In genomic region chr19:38262585-38263268, GRCh38 we compare ENCODE assay signal across 17 cellular contexts. TPM values are rescaled to one million over a fixed set of nuclear protein-coding genes. Genes with fewer than 3 reads are reported as not detected.
DNase-seq lines count a peak whose midpoint lies in the region; ATAC-seq, FAIRE-seq and TF ChIP-seq lines count a peak whose summit lies in the region.
"Had no signal": no experiment of that assay in that cellular context is flagged by ENCODE, and none has a peak within 500 bp of the region (broad histone marks: within the 10 kb centered on the region; RNA-seq: fewer than 3 reads in every experiment).

No MANE protein-coding gene starts in this region.

- H2BK20ac ChIP-seq in H1 (ENCODE audit: low read length), result no peak overlapping the region

- H3K79me2 ChIP-seq in H1 (ENCODE audit: control insufficient read depth in 1 of 2, insufficient read depth in 2 of 2, low read length in 2 of 2), result peaks cover 21 to 28% of the 10 kb centered on the region in 2 experiments

- H2BK5ac ChIP-seq in H1 (ENCODE audit: low read depth, low read length), result no peak overlapping the region

- no peaks in the 10 kb centered on the region for H3K9me3 ChIP-seq in H1 (ENCODE audit: insufficient read depth in 2 of 2, low read depth in 1 of 2, low read length in 1 of 2)
- H3K9me3 ChIP-seq: left lung had no signal

- H3K4me2 ChIP-seq in H1 (ENCODE audit: insufficient read depth in 1 of 2, low read depth in 2 of 2, low read length in 2 of 2), result peak overlapping the region in 1 of 2 experiments; percentile 100; a peak in 1 of 4 replicates
- H3K4me2 ChIP-seq: KMS-11 had no signal

- H3K36me3 Mint-ChIP-seq in activated CD4-positive, alpha-beta T cell treated with anti-CD3 and anti-CD28 coated beads for 36 hours (ENCODE audit: low read depth), result peaks cover 2% of the 10 kb centered on the region
- H3K36me3 Mint-ChIP-seq in stimulated activated effector memory CD8-positive, alpha-beta T cell treated with anti-CD3 and anti-CD28 coated beads, Interleukin-12 subunit alpha, Interleukin-12 subunit beta, amount 100 ng/mL, for 72 hours, result no peaks in the 10 kb centered on the region

- no peak overlapping the region for H2BK15ac ChIP-seq in H1 (ENCODE audit: low read length)

- no peak overlapping the region for H3K9ac ChIP-seq in H1 (replicated peaks in 1 of 4; ENCODE audit: extremely low read depth in 1 of 4, low read depth in 3 of 4, low read length in 3 of 4)
- H3K9ac ChIP-seq: KMS-11 had no signal

- no peak overlapping the region for H4K5ac ChIP-seq in H1 (ENCODE audit: insufficient read length, low read depth, low read length)

- H3K4me1 Mint-ChIP-seq in activated CD4-positive, alpha-beta T cell treated with anti-CD3 and anti-CD28 coated beads for 36 hours, result peaks cover 34% of the 10 kb centered on the region
- H3K4me1 Mint-ChIP-seq in stimulated activated effector memory CD8-positive, alpha-beta T cell treated with anti-CD3 and anti-CD28 coated beads, Interleukin-12 subunit alpha, Interleukin-12 subunit beta, amount 100 ng/mL, for 72 hours, result peaks cover 34% of the 10 kb centered on the region

- no peak overlapping the region for H3K56ac ChIP-seq in H1 (replicated peaks; ENCODE audit: insufficient read length, low read depth, low read length)

- peaks cover 12 to 29% (median 15%) of the 10 kb centered on the region in 4 experiments for H3K4me1 ChIP-seq in H1 (replicated peaks in 1 of 4; ENCODE audit: control insufficient read depth in 3 of 4, insufficient read depth in 4 of 4, low read length in 3 of 4)

- H3K4ac ChIP-seq in H1 (replicated peaks; ENCODE audit: insufficient read length, low read depth, low read length), result no peak overlapping the region

- H4K8ac ChIP-seq in H1 (ENCODE audit: extremely low read depth, insufficient read depth, low read length), result no peak overlapping the region

- no peak for TF ChIP-seq POLR2A in H1 (IDR thresholded peaks at IDR 0.05; ENCODE audit: control extremely low read depth in 1 of 2, low read depth in 2 of 2, low read length in 2 of 2)

- no peak overlapping the region for H4K91ac ChIP-seq in H1 (replicated peaks; ENCODE audit: insufficient read length, low read length)

- no peak overlapping the region for H3K23ac ChIP-seq in H1 (ENCODE audit: insufficient read length)

- H3K27ac ChIP-seq in H1 (ENCODE audit: low read depth, low read length), result no peak overlapping the region
- H3K27ac ChIP-seq: KMS-11 had no signal

- no peak for TF ChIP-seq RAD21 in Ishikawa (IDR thresholded peaks at IDR 0.05; ENCODE audit: low read depth)
- TF ChIP-seq RAD21 in H1 (IDR thresholded peaks at IDR 0.05 in 1 of 2, conservative IDR thresholded peaks at IDR 0.05 in 1 of 2; ENCODE audit: low read depth in 2 of 2, low read length in 2 of 2), result no peak

- no peaks in the 10 kb centered on the region for H3K9me3 Mint-ChIP-seq in activated CD4-positive, alpha-beta T cell treated with anti-CD3 and anti-CD28 coated beads for 36 hours (ENCODE audit: low read depth)
- no peaks in the 10 kb centered on the region for H3K9me3 Mint-ChIP-seq in stimulated activated effector memory CD8-positive, alpha-beta T cell treated with anti-CD3 and anti-CD28 coated beads, Interleukin-12 subunit alpha, Interleukin-12 subunit beta, amount 100 ng/mL, for 72 hours

- 92% methylated on average over 7 of the region's 7 CpGs; no CpG with 5 or more reads in 1 of the 2 experiments for WGBS in H1 (ENCODE audit: extremely low coverage in 1 of 2, insufficient coverage in 1 of 2, insufficient read length in 1 of 2, insufficient replicate concordance in 2 of 2, low coverage in 1 of 2, low lambda C conversion rate in 2 of 2, missing lambda C conversion rate in 1 of 2), 2 experiments

- no peak overlapping the region for H2AK5ac ChIP-seq in H1 (ENCODE audit: low read depth, low read length)

- no peak overlapping the region for H2AFZ ChIP-seq in H1 (ENCODE audit: low read length)

- no peak overlapping the region for H3K4me3 ChIP-seq in H1 (ENCODE audit: extremely low read depth in 1 of 4, insufficient read depth in 2 of 4, low read depth in 3 of 4, low read length in 4 of 4)

- intact Hi-C loops in activated CD4-positive, alpha-beta T cell treated with anti-CD3 and anti-CD28 coated beads for 36 hours (cut with DNase I, micrococcal nuclease), result loop anchor here (5.0 kb wide), 2 partner anchors 55 to 570 kb away; partner anchors contain the start of genes ECH1 (in 1 of the 2), KCNK6 (in 1 of the 2) and YIF1B (in 1 of the 2)

- no peak overlapping the region for H3K18ac ChIP-seq in H1 (ENCODE audit: extremely low read depth, low read length)

- H3K23me2 ChIP-seq in H1 (ENCODE audit: low read depth, low read length), result peaks cover 7% of the 10 kb centered on the region

- H3K27me3 ChIP-seq in H1 (replicated peaks in 1 of 4; ENCODE audit: control insufficient read depth in 3 of 4, extremely low read depth in 1 of 4, insufficient read depth in 3 of 4, low read length in 3 of 4), result no peaks in the 10 kb centered on the region

- peaks cover 2 to 10% of the 10 kb centered on the region in 2 experiments for H4K20me1 ChIP-seq in H1 (replicated peaks in 1 of 2; ENCODE audit: control insufficient read depth in 1 of 2, insufficient read depth in 2 of 2, low read length in 2 of 2)

- ATAC-seq in activated CD4-positive, alpha-beta T cell treated with anti-CD3 and anti-CD28 coated beads for 36 hours, result no peak
- no peak for ATAC-seq in stimulated activated effector memory CD8-positive, alpha-beta T cell treated with anti-CD3 and anti-CD28 coated beads, Interleukin-12 subunit alpha, Interleukin-12 subunit beta, amount 100 ng/mL, for 72 hours
- no peak for ATAC-seq in HG02884 (IDR thresholded peaks at IDR 0.05; ENCODE audit: unreplicated experiment)
- ATAC-seq: left lung had no signal

- no peak for DNase-seq in activated CD4-positive, alpha-beta T cell treated with anti-CD3 and anti-CD28 coated beads for 36 hours
- no peak for DNase-seq in activated CD4-positive, alpha-beta T cell treated with anti-CD3 and anti-CD28 coated beads, Interleukin-2, amount 50 U/mL, for 1 hour
- DNase-seq in H1 (ENCODE audit: low read depth in 1 of 2, low spot score in 2 of 2) (no peak), GM10248 (ENCODE audit: extremely low spot score) (no peak)
- no peak for DNase-seq in stimulated activated effector memory CD8-positive, alpha-beta T cell treated with anti-CD3 and anti-CD28 coated beads, Interleukin-12 subunit alpha, Interleukin-12 subunit beta, amount 100 ng/mL, for 72 hours (ENCODE audit: low spot score in 2 of 2)
- no peak for DNase-seq in activated CD8-positive, alpha-beta memory T cell treated with anti-CD3 and anti-CD28 coated beads for 24 hours
- DNase-seq: ACHN, aorta, left lung, NCI-H1436, NCI-H524, retina had no signal

- H3K27me3 Mint-ChIP-seq in activated CD4-positive, alpha-beta T cell treated with anti-CD3 and anti-CD28 coated beads for 36 hours, result peaks cover 3% of the 10 kb centered on the region

- 0 out of 8 replicates have a peak, but pooled peaks cover 0 to 3% (median 0%) of the 10 kb centered on the region in 4 experiments for H3K36me3 ChIP-seq in H1 (ENCODE audit: control insufficient read depth in 2 of 4, insufficient read depth in 4 of 4, low read length in 3 of 4)
- H3K36me3 ChIP-seq: left lung had no signal

- H2BK12ac ChIP-seq in H1 (ENCODE audit: low read depth, low read length), result peak overlapping the region; percentile 41; the same call in 1 of the 2 replicates

- TF ChIP-seq EP300 in Ishikawa (IDR thresholded peaks at IDR 0.05; ENCODE audit: borderline replicate concordance) (0 out of 2 replicates have a peak, but pooled peaks have one; percentile 20), H1 (IDR thresholded peaks at IDR 0.05; ENCODE audit: borderline replicate concordance in 1 of 2, low read depth in 2 of 2, low read length in 2 of 2) (no peak)

- H3K4me3 Mint-ChIP-seq in activated CD4-positive, alpha-beta T cell treated with anti-CD3 and anti-CD28 coated beads for 36 hours, result peak overlapping the region; percentile 40
- H3K4me3 Mint-ChIP-seq in stimulated activated effector memory CD8-positive, alpha-beta T cell treated with anti-CD3 and anti-CD28 coated beads, Interleukin-12 subunit alpha, Interleukin-12 subunit beta, amount 100 ng/mL, for 72 hours, result peak overlapping the region; percentile 76

- no peak overlapping the region for H3K14ac ChIP-seq in H1 (ENCODE audit: insufficient read length)

- peaks cover 14% of the 10 kb centered on the region for H3K79me1 ChIP-seq in H1 (ENCODE audit: low read depth, low read length)

- peak overlapping the region; percentile 94 for H3K27ac Mint-ChIP-seq in activated CD4-positive, alpha-beta T cell treated with anti-CD3 and anti-CD28 coated beads for 36 hours
- peak overlapping the region; percentile 94 for H3K27ac Mint-ChIP-seq in stimulated activated effector memory CD8-positive, alpha-beta T cell treated with anti-CD3 and anti-CD28 coated beads, Interleukin-12 subunit alpha, Interleukin-12 subunit beta, amount 100 ng/mL, for 72 hours

- CTCF ChIA-PET in activated CD4-positive, alpha-beta T cell treated with anti-CD3 and anti-CD28 coated beads for 36 hours (lab: Charles Lee), result interaction anchor here (1.6 kb wide), 1 partner anchor 19 kb away, joined by 6 read pairs; no protein-coding TSS in a partner anchor
- CTCF ChIA-PET in H1 (lab: Charles Lee; ENCODE audit: partially characterized antibody) (no interaction called here), GM10248 (lab: Yijun Ruan, JAX) (interaction anchor here (1.9 kb wide), 1 partner anchor 11 kb away, joined by 4 read pairs; no protein-coding TSS in a partner anchor)

- POLR2A ChIA-PET in activated CD4-positive, alpha-beta T cell treated with anti-CD3 and anti-CD28 coated beads for 36 hours (lab: Charles Lee), result no interaction called here
- POLR2A ChIA-PET in H1 (lab: Charles Lee; ENCODE audit: partially characterized antibody), result interaction anchor here (0.7 kb wide), 1 partner anchor 80 kb away, joined by 3 read pairs; no protein-coding TSS in a partner anchor
- POLR2A ChIA-PET in GM10248 (lab: Yijun Ruan, JAX), result no interaction called here

- FAIRE-seq in H1 (lab: Jason Lieb, UNC), result no peak
- FAIRE-seq: GM18507 had no signal

- H2BK120ac ChIP-seq in H1 (replicated peaks; ENCODE audit: low read depth, low read length), result no peak overlapping the region

- no peak for TF ChIP-seq CTCF in H1 (IDR thresholded peaks at IDR 0.05; ENCODE audit: control extremely low read depth in 1 of 3, insufficient read depth in 1 of 3, low read depth in 1 of 3, low read length in 3 of 3)
- TF ChIP-seq CTCF in GM10248 (IDR thresholded peaks at IDR 0.05; ENCODE audit: control extremely low read depth, extremely low read depth, low read depth, missing control alignments), result no peak

RNA-seq across cellular contexts. Expression of gene SPINT2, which starts 1.6 kb away (rescaled TPM):
- total RNA-seq in activated CD4-positive, alpha-beta T cell treated with anti-CD3 and anti-CD28 coated beads for 36 hours, result 10 to 100 TPM; 46.0 to 49.0 TPM
- total RNA-seq in H1 (2021; fragmentation: NEBNext Ultra II Directional; extraction: Animal tissue kit (Norgen Biotek cat#: 25700)), result 296 and 303 TPM in 2 replicates
- 294 and 376 TPM in 2 replicates for polyA plus RNA-seq in H1 (2011; rRNA removed)
- polyA plus RNA-seq in H1 (2011; cell fraction: cytosol; rRNA removed), result 293 TPM
- 296 TPM for polyA plus RNA-seq in H1 (2011; cell fraction: nucleus; rRNA removed)
- 239 to 303 TPM (median 281 TPM) in 4 replicates for polyA plus RNA-seq in H1 (2012, experiment 1 of 2)
- polyA plus RNA-seq in H1 (2012, experiment 2 of 2), result 299 TPM
- polyA plus RNA-seq in H1 (2013, experiment 1 of 2), result 265 TPM
- 292 TPM for polyA plus RNA-seq in H1 (2013, experiment 2 of 2)
- 139 and 147 TPM in 2 replicates for polyA minus RNA-seq in H1 (2011; rRNA and poly(A)+ RNA removed)
- polyA minus RNA-seq in H1 (2011; cell fraction: cytosol; rRNA and poly(A)+ RNA removed), result 139 TPM
- polyA minus RNA-seq in H1 (2011; cell fraction: nucleus; rRNA and poly(A)+ RNA removed), result 76.6 TPM

RNA-seq across cellular contexts. Expression of gene PPP1R14A, which starts 6.6 kb away (rescaled TPM):
- total RNA-seq in activated CD4-positive, alpha-beta T cell treated with anti-CD3 and anti-CD28 coated beads for 36 hours, result 1 to 10 TPM; 1.6 to 1.7 TPM
- 21.8 and 26.3 TPM in 2 replicates for total RNA-seq in H1 (2021; fragmentation: NEBNext Ultra II Directional; extraction: Animal tissue kit (Norgen Biotek cat#: 25700))
- polyA plus RNA-seq in H1 (2011; rRNA removed), result 13.6 and 20.7 TPM in 2 replicates
- polyA plus RNA-seq in H1 (2011; cell fraction: cytosol; rRNA removed), result 22.7 TPM
- 12.6 TPM for polyA plus RNA-seq in H1 (2011; cell fraction: nucleus; rRNA removed)
- polyA plus RNA-seq in H1 (2012, experiment 1 of 2), result 8.5 to 22.2 TPM (median 17.5 TPM) in 4 replicates
- polyA plus RNA-seq in H1 (2012, experiment 2 of 2), result 11.4 TPM
- polyA plus RNA-seq in H1 (2013, experiment 1 of 2), result 26.7 TPM
- 25.6 TPM for polyA plus RNA-seq in H1 (2013, experiment 2 of 2)
- polyA minus RNA-seq in H1 (2011; rRNA and poly(A)+ RNA removed), result 0.27 and 0.82 TPM in 2 replicates
- 8.8 TPM for polyA minus RNA-seq in H1 (2011; cell fraction: cytosol; rRNA and poly(A)+ RNA removed)
- polyA minus RNA-seq in H1 (2011; cell fraction: nucleus; rRNA and poly(A)+ RNA removed), result 5.5 TPM

RNA-seq across cellular contexts. Expression of gene DPF1, which starts 38.7 kb away (rescaled TPM):
- total RNA-seq in activated CD4-positive, alpha-beta T cell treated with anti-CD3 and anti-CD28 coated beads for 36 hours, result 1 to 10 TPM in 1 of 2 experiments, under 1 TPM in 1; 0.91 to 1.2 TPM
- total RNA-seq in H1 (2021; fragmentation: NEBNext Ultra II Directional; extraction: Animal tissue kit (Norgen Biotek cat#: 25700)), result 15.2 and 15.6 TPM in 2 replicates
- 12.9 and 20.9 TPM in 2 replicates for polyA plus RNA-seq in H1 (2011; rRNA removed)
- polyA plus RNA-seq in H1 (2011; cell fraction: cytosol; rRNA removed), result 12.4 TPM
- polyA plus RNA-seq in H1 (2011; cell fraction: nucleus; rRNA removed), result 20.0 TPM
- 5.4 to 11.2 TPM (median 10.0 TPM) in 4 replicates for polyA plus RNA-seq in H1 (2012, experiment 1 of 2)
- polyA plus RNA-seq in H1 (2012, experiment 2 of 2), result 7.2 TPM
- 5.0 TPM for polyA plus RNA-seq in H1 (2013, experiment 1 of 2)
- polyA plus RNA-seq in H1 (2013, experiment 2 of 2), result 5.9 TPM
- 3.9 and 5.9 TPM in 2 replicates for polyA minus RNA-seq in H1 (2011; rRNA and poly(A)+ RNA removed)
- 7.3 TPM for polyA minus RNA-seq in H1 (2011; cell fraction: cytosol; rRNA and poly(A)+ RNA removed)
- polyA minus RNA-seq in H1 (2011; cell fraction: nucleus; rRNA and poly(A)+ RNA removed), result 5.0 TPM
- total RNA-seq: ureter had no signal

RNA-seq across cellular contexts. Expression of gene C19orf33, which starts 41.3 kb away (rescaled TPM):
- total RNA-seq in activated CD4-positive, alpha-beta T cell treated with anti-CD3 and anti-CD28 coated beads for 36 hours, result not detected
- total RNA-seq in H1 (2021; fragmentation: NEBNext Ultra II Directional; extraction: Animal tissue kit (Norgen Biotek cat#: 25700)), result 4.4 and 6.0 TPM in 2 replicates
- polyA plus RNA-seq in H1 (2011; rRNA removed), result 36.0 and 44.3 TPM in 2 replicates
- 32.9 TPM for polyA plus RNA-seq in H1 (2011; cell fraction: cytosol; rRNA removed)
- 24.1 TPM for polyA plus RNA-seq in H1 (2011; cell fraction: nucleus; rRNA removed)
- polyA plus RNA-seq in H1 (2012, experiment 1 of 2), result 11.6 to 31.5 TPM (median 25.3 TPM) in 4 replicates
- 16.5 TPM for polyA plus RNA-seq in H1 (2012, experiment 2 of 2)
- 14.7 TPM for polyA plus RNA-seq in H1 (2013, experiment 1 of 2)
- 15.8 TPM for polyA plus RNA-seq in H1 (2013, experiment 2 of 2)
- polyA minus RNA-seq in H1 (2011; rRNA and poly(A)+ RNA removed), result 0.82 and 2.2 TPM in 2 replicates
- polyA minus RNA-seq in H1 (2011; cell fraction: cytosol; rRNA and poly(A)+ RNA removed), result 4.8 TPM
- 7.6 TPM for polyA minus RNA-seq in H1 (2011; cell fraction: nucleus; rRNA and poly(A)+ RNA removed)

RNA-seq across cellular contexts. Expression of gene YIF1B, which starts 53.0 kb away (rescaled TPM):
- total RNA-seq in activated CD4-positive, alpha-beta T cell treated with anti-CD3 and anti-CD28 coated beads for 36 hours, result 10 to 100 TPM; 76.3 to 90.1 TPM
- total RNA-seq in H1 (2021; fragmentation: NEBNext Ultra II Directional; extraction: Animal tissue kit (Norgen Biotek cat#: 25700)), result 89.6 and 94.3 TPM in 2 replicates
- 305 and 441 TPM in 2 replicates for polyA plus RNA-seq in H1 (2011; rRNA removed)
- 247 TPM for polyA plus RNA-seq in H1 (2011; cell fraction: cytosol; rRNA removed)
- polyA plus RNA-seq in H1 (2011; cell fraction: nucleus; rRNA removed), result 210 TPM
- 79.2 to 125 TPM (median 115 TPM) in 4 replicates for polyA plus RNA-seq in H1 (2012, experiment 1 of 2)
- polyA plus RNA-seq in H1 (2012, experiment 2 of 2), result 162 TPM
- polyA plus RNA-seq in H1 (2013, experiment 1 of 2), result 131 TPM
- 143 TPM for polyA plus RNA-seq in H1 (2013, experiment 2 of 2)
- polyA minus RNA-seq in H1 (2011; rRNA and poly(A)+ RNA removed), result 72.3 and 89.1 TPM in 2 replicates
- polyA minus RNA-seq in H1 (2011; cell fraction: cytosol; rRNA and poly(A)+ RNA removed), result 69.9 TPM
- polyA minus RNA-seq in H1 (2011; cell fraction: nucleus; rRNA and poly(A)+ RNA removed), result 41.8 TPM
